1 cellular context compared by ENCODE assay signal in genomic region chr16:14386115-14386514, GRCh38.
TF ChIP-seq lines count a peak whose summit lies in the region.

No MANE protein-coding gene starts in this region.

TF ChIP-seq in HepG2, 621 proteins besides CTCF, POLR2A, EP300 and RAD21 (continued from another document):
- TF ChIP-seq ZBTB46 (CRISPR knock-in tag; IDR thresholded peaks at IDR 0.05; ENCODE audit: borderline replicate concordance) (no peak), CEBPB (IDR thresholded peaks at IDR 0.05; ENCODE audit: borderline replicate concordance, low read depth, low read length) (peak; percentile 82; the same call in 1 of the 2 replicates), DZIP1 (CRISPR knock-in tag; IDR thresholded peaks at IDR 0.05) (no peak)
